In the genomic region with DNA sequence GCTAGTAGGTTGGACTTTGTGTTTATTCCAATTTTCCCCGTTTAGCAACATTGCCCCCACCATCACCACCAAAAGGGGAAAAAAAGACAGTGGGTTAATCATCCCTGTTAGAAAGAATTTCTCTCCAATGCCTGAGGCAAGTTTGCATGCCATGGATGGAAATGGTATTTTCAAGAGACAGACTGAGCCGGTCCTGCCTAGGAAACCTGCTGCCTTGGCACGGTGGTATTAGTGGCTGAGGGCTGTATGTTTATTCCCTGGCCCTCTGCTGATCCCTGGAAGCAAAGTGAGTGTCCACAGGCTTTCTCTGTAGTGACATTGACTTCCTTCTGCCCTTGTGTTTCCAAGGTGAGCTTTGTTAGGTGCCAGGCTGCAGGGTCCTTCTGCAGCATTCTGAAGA, we compare ENCODE assay signal across 22 cellular contexts.
"Had no signal": no experiment of that assay in that cellular context is flagged by ENCODE, and none has a peak within 500 bp of the region (broad histone marks: within the 10 kb centered on the region; RNA-seq: fewer than 3 reads in every experiment).

No MANE protein-coding gene starts in this region.

- H2AFZ ChIP-seq: parathyroid adenoma had no signal

- H3K9me3 ChIP-seq: ovary, psoas muscle, right lobe of liver, sigmoid colon, thoracic aorta, thyroid gland, tibial nerve, upper lobe of left lung, vagina had no signal

- H3K4me3 ChIP-seq: ovary, psoas muscle, right lobe of liver, sigmoid colon, stomach, thoracic aorta, thyroid gland, tibial nerve, upper lobe of left lung, vagina had no signal

- DNase-seq: nephron progenitor cell; occipital lobe; ovary; posterior cingulate gyrus; psoas muscle; right cardiac atrium; right lobe of liver; sigmoid colon; small intestine; stimulated activated CD4-positive, alpha-beta T cell treated with anti-CD3 and anti-CD28 coated beads, Interleukin-15, amount 100 ng/mL, for 24 hours; stimulated activated CD4-positive, alpha-beta T cell treated with anti-CD3 and anti-CD28 coated beads, Interleukin-2, amount 100 ng/mL, for 24 hours; stimulated activated CD4-positive, alpha-beta T cell treated with anti-CD3 and anti-CD28 coated beads, Interleukin-2, amount 100 ng/mL, for 48 hours; stimulated activated CD4-positive, alpha-beta T cell treated with anti-CD3 and anti-CD28 coated beads, Interleukin-4, amount 100 ng/mL, for 24 hours; stimulated activated naive B cell treated with anti-CD40 and anti-IgM and Interleukin-4, amounts not matched to agents 10 μg/mL and 1 μg/mL and 100 μg/mL, for 72 hours; stimulated activated naive CD4-positive, alpha-beta T cell treated with Interleukin-2 at 50 U/mL for 16 hours; stomach; thyroid gland; upper lobe of left lung had no signal

- H3K9ac ChIP-seq: parathyroid adenoma had no signal

- H3K4me1 ChIP-seq: psoas muscle, right lobe of liver, sigmoid colon, stomach, tibial nerve, upper lobe of left lung, vagina had no signal

- H3K27me3 ChIP-seq: ovary, right lobe of liver, sigmoid colon, stomach, thyroid gland, tibial nerve, upper lobe of left lung, vagina had no signal

- H3K27ac ChIP-seq: ovary, parathyroid adenoma, psoas muscle, right lobe of liver, sigmoid colon, stomach, thoracic aorta, thyroid gland, tibial nerve, upper lobe of left lung, vagina had no signal

- H3K36me3 ChIP-seq: ovary, right lobe of liver, sigmoid colon, stomach, thoracic aorta, thyroid gland, tibial nerve, upper lobe of left lung, vagina had no signal
